Comparison of ENCODE assay signal across 20 cellular contexts in genomic region chr16:86041807-86042206, GRCh38.
DNase-seq lines count a peak whose midpoint lies in the region; ATAC-seq and TF ChIP-seq lines count a peak whose summit lies in the region.
"Had no signal": no experiment of that assay in that cellular context is flagged by ENCODE, and none has a peak within 500 bp of the region (broad histone marks: within the 10 kb centered on the region; RNA-seq: fewer than 3 reads in every experiment).

No MANE protein-coding gene starts in this region.

- WGBS in endodermal cell (ENCODE audit: insufficient coverage in 1 of 2, insufficient read length in 1 of 2), 2 experiments = 38 to 74% methylated on average over 1 to 4 of the region's 4 CpGs

- H3K9me3 ChIP-seq in BLaER1 = no peaks in the 10 kb centered on the region
- no peaks in the 10 kb centered on the region for H3K9me3 ChIP-seq in endodermal cell (ENCODE audit: control insufficient read depth, low read length)

- POLR2A ChIA-PET in naive thymus-derived CD8-positive, alpha-beta T cell (lab: Charles Lee) = no interaction called here
- POLR2A ChIA-PET in WTC11 (lab: Charles Lee) = no interaction called here

- peak; percentile 41 to 67 for ATAC-seq in naive B cell (ENCODE audit: low read depth in 2 of 2)
- no peak for ATAC-seq in naive thymus-derived CD8-positive, alpha-beta T cell
- ATAC-seq in WTC11 = no peak
- no peak for ATAC-seq in HG02840 (IDR thresholded peaks at IDR 0.05; ENCODE audit: low FRiP score, unreplicated experiment)
- ATAC-seq: GM23338, HCT116 had no signal

- H3K4me3 Mint-ChIP-seq in endodermal cell (no peak overlapping the region), naive B cell (no peak overlapping the region), WTC11 (no peak overlapping the region)
- H3K4me3 Mint-ChIP-seq in naive thymus-derived CD8-positive, alpha-beta T cell = no peak overlapping the region
- H3K4me3 Mint-ChIP-seq: B cell, GM23338, H9 had no signal

- H3K4me1 ChIP-seq in BLaER1 (peaks cover 84% of the 10 kb centered on the region), endodermal cell (ENCODE audit: control insufficient read depth, insufficient read depth, low read length) (peaks cover 9% of the 10 kb centered on the region)

- H3K27me3 ChIP-seq in BLaER1 (no peaks in the 10 kb centered on the region), endodermal cell (ENCODE audit: control insufficient read depth, insufficient read depth, low read length, poor library complexity, severe bottlenecking) (peaks cover 9% of the 10 kb centered on the region)

- H3K27ac ChIP-seq in BLaER1 (no peak overlapping the region), endodermal cell (ENCODE audit: low read depth, low read length) (no peak overlapping the region)
- H3K27ac ChIP-seq: 22Rv1 had no signal

- H3K4me2 ChIP-seq in BLaER1 = peak overlapping the region; percentile 48
- H3K4me2 ChIP-seq: GM23338 had no signal

- H3K4me3 ChIP-seq in BLaER1 = no peak overlapping the region
- H3K4me3 ChIP-seq in endodermal cell (ENCODE audit: low read length) = no peak overlapping the region
- H3K4me3 ChIP-seq: GM23338 had no signal

- DNase-seq in endodermal cell (peak; percentile 15), naive B cell (no peak), posterior vena cava (ENCODE audit: low spot score) (peak; percentile 51), WTC11 (ENCODE audit: low spot score) (no peak), NCI-H1930 (lab: John Stamatoyannopoulos, UW) (no peak)
- DNase-seq in naive thymus-derived CD8-positive, alpha-beta T cell = no peak
- DNase-seq: C1 segment of cervical spinal cord; Calu3; CD4-positive, alpha-beta memory T cell; COR-L47; DMS53; DMS79 treated with DMSO at 0.1 percent for 48 hours; GF-D8; H9 had no signal

- H3K27ac Mint-ChIP-seq in endodermal cell (no peak overlapping the region), naive B cell (no peak overlapping the region), WTC11 (no peak overlapping the region)
- H3K27ac Mint-ChIP-seq in naive thymus-derived CD8-positive, alpha-beta T cell = no peak overlapping the region
- H3K27ac Mint-ChIP-seq: B cell, GM23338, H9 had no signal

- H3K36me3 Mint-ChIP-seq in endodermal cell (ENCODE audit: low read depth) (no peaks in the 10 kb centered on the region), naive B cell (no peaks in the 10 kb centered on the region), WTC11 (no peaks in the 10 kb centered on the region)
- no peaks in the 10 kb centered on the region for H3K36me3 Mint-ChIP-seq in naive thymus-derived CD8-positive, alpha-beta T cell
- H3K36me3 Mint-ChIP-seq: CD4-positive, alpha-beta memory T cell had no signal

- CTCF ChIA-PET in WTC11 (lab: Charles Lee) = interaction anchor here (1.5 kb wide), 1 partner anchor 222 kb away, joined by 7 read pairs; no protein-coding TSS in a partner anchor

- H3K4me1 Mint-ChIP-seq in endodermal cell (peaks cover 13% of the 10 kb centered on the region), naive B cell (peaks cover 7 to 21% (median 16%) of the 10 kb centered on the region in 3 donors), WTC11 (peaks cover 3% of the 10 kb centered on the region; the same call in 1 of the 2 replicates)
- peaks cover 19 to 40% (median 26%) of the 10 kb centered on the region in 4 donors for H3K4me1 Mint-ChIP-seq in naive thymus-derived CD8-positive, alpha-beta T cell

- H3K9ac ChIP-seq in BLaER1 = no peak overlapping the region
- H3K9ac ChIP-seq in endodermal cell (ENCODE audit: extremely low read depth, low read length, poor library complexity, severe bottlenecking) = no peak overlapping the region

- intact Hi-C loops in posterior vena cava (cut with DNase I) = no loop called here

- H3K36me3 ChIP-seq in BLaER1 = no peaks in the 10 kb centered on the region
- H3K36me3 ChIP-seq in endodermal cell (ENCODE audit: control insufficient read depth, insufficient read depth, low read length) = no peaks in the 10 kb centered on the region

- no peaks in the 10 kb centered on the region for H3K9me3 Mint-ChIP-seq in endodermal cell
- H3K9me3 Mint-ChIP-seq in naive B cell = no peaks in the 10 kb centered on the region
- no peaks in the 10 kb centered on the region for H3K9me3 Mint-ChIP-seq in naive thymus-derived CD8-positive, alpha-beta T cell
- H3K9me3 Mint-ChIP-seq in WTC11 = no peaks in the 10 kb centered on the region
- H3K9me3 Mint-ChIP-seq: CD4-positive, alpha-beta memory T cell; GM23338 had no signal

- peaks cover 13% of the 10 kb centered on the region for H3K27me3 Mint-ChIP-seq in endodermal cell (ENCODE audit: insufficient read depth)
- H3K27me3 Mint-ChIP-seq in naive B cell = peaks cover 36 to 56% (median 43%) of the 10 kb centered on the region in 3 donors
- peaks cover 6 to 19% (median 13%) of the 10 kb centered on the region in 5 donors for H3K27me3 Mint-ChIP-seq in naive thymus-derived CD8-positive, alpha-beta T cell
- H3K27me3 Mint-ChIP-seq in WTC11 (ENCODE audit: low read depth) = no peaks in the 10 kb centered on the region; the same call in 1 of the 2 replicates

- TF ChIP-seq CTCF in endodermal cell (conservative IDR thresholded peaks at IDR 0.05) (no peak), WTC11 (IDR thresholded peaks at IDR 0.05) (no peak)

- H4K20me1 ChIP-seq in BLaER1 = no peaks in the 10 kb centered on the region

TF ChIP-seq in WTC11, 78 proteins besides CTCF, POLR2A, EP300 and RAD21 (continues in another document):
- TF ChIP-seq RELA (CRISPR knock-in tag; IDR thresholded peaks at IDR 0.05; ENCODE audit: borderline replicate concordance) = no peak
- TF ChIP-seq TEAD1 (CRISPR knock-in tag; IDR thresholded peaks at IDR 0.05) = no peak
- TF ChIP-seq ZNF317 (CRISPR knock-in tag; IDR thresholded peaks at IDR 0.05; ENCODE audit: borderline replicate concordance, low read depth) = no peak
- no peak for TF ChIP-seq AFF4 (CRISPR knock-in tag; IDR thresholded peaks at IDR 0.05; ENCODE audit: borderline replicate concordance)
- TF ChIP-seq GTF2I (CRISPR knock-in tag; conservative IDR thresholded peaks at IDR 0.05) = no peak
- TF ChIP-seq ZNF219 (CRISPR knock-in tag; IDR thresholded peaks at IDR 0.05; ENCODE audit: borderline replicate concordance) = no peak
- TF ChIP-seq HMGA2 (CRISPR knock-in tag; IDR thresholded peaks at IDR 0.05) = no peak
- TF ChIP-seq ZBTB21 (CRISPR knock-in tag; IDR thresholded peaks at IDR 0.05; ENCODE audit: borderline replicate concordance) = no peak
- TF ChIP-seq E2F5 (CRISPR knock-in tag; IDR thresholded peaks at IDR 0.05) = no peak
- no peak for TF ChIP-seq NFATC4 (CRISPR knock-in tag; IDR thresholded peaks at IDR 0.05)
- no peak for TF ChIP-seq MXD4 (CRISPR knock-in tag; IDR thresholded peaks at IDR 0.05; ENCODE audit: borderline replicate concordance)
- TF ChIP-seq OVOL2 (CRISPR knock-in tag; IDR thresholded peaks at IDR 0.05; ENCODE audit: borderline replicate concordance) = no peak
- TF ChIP-seq ZNF416 (CRISPR knock-in tag; IDR thresholded peaks at IDR 0.05) = no peak
- TF ChIP-seq ZMAT4 (CRISPR knock-in tag; IDR thresholded peaks at IDR 0.05) = no peak
- no peak for TF ChIP-seq ESRRA (CRISPR knock-in tag; IDR thresholded peaks at IDR 0.05; ENCODE audit: borderline replicate concordance)
- no peak for TF ChIP-seq CDX4 (CRISPR knock-in tag; IDR thresholded peaks at IDR 0.05; ENCODE audit: borderline replicate concordance)

Comparison
In these comparisons a context has a peak if more than half of its experiments do, and no peak if none do; other contexts are left out.
1. DNase-seq: peak in endodermal cell (single experiment) and posterior vena cava (single experiment); none in naive B cell (single experiment), naive thymus-derived CD8-positive, alpha-beta T cell (0 of 10), WTC11 (single experiment) and NCI-H1930 (0 of 2).
2. ATAC-seq: peak in naive B cell (2 of 2); none in naive thymus-derived CD8-positive, alpha-beta T cell (0 of 2), WTC11 (single experiment) and HG02840 (single experiment).